Comparison of ENCODE assay signal across 14 cellular contexts in genomic region chr1:106746448-106747085, GRCh38.
A peak's percentile ranks its signal among the peaks of the same experiment; 100 is the strongest.
DNase-seq lines count a peak whose midpoint lies in the region; ATAC-seq and TF ChIP-seq lines count a peak whose summit lies in the region.
"Had no signal": no experiment of that assay in that cellular context is flagged by ENCODE, and none has a peak within 500 bp of the region (broad histone marks: within the 10 kb centered on the region; RNA-seq: fewer than 3 reads in every experiment).

No MANE protein-coding gene starts in this region.

- no peaks in the 10 kb centered on the region for H3K36me3 ChIP-seq in ES-I3 (ENCODE audit: insufficient read depth, low read length)

- intact Hi-C loops in left colon (cut with DNase I, micrococcal nuclease) = no loop called here

- no peak for ATAC-seq in left colon
- no peak for ATAC-seq in HG03097 (IDR thresholded peaks at IDR 0.05; ENCODE audit: low FRiP score, unreplicated experiment)
- no peak for ATAC-seq in activated CD4-positive, CD25-positive, alpha-beta regulatory T cell treated with anti-CD3 and anti-CD28 coated beads, Interleukin-2, amount 50 U/mL, for 24 hours
- ATAC-seq: foreskin keratinocyte had no signal

- H3K4me1 ChIP-seq in ES-I3 (ENCODE audit: insufficient read depth, low read length) = peaks cover 30% of the 10 kb centered on the region

- H3K27ac ChIP-seq in VCaP (peak overlapping the region; percentile 18; the same call in 1 of the 2 replicates), RWPE1 (no peak overlapping the region)
- H3K27ac ChIP-seq: foreskin keratinocyte had no signal

- DNase-seq in NCI-H2081 treated with DMSO at 0.1 percent for 48 hours (lab: John Stamatoyannopoulos, UW) (peak; percentile 69), left kidney (ENCODE audit: low read depth, low spot score) (peak; percentile 43), left colon (no peak), RWPE1 (ENCODE audit: low spot score) (no peak)
- DNase-seq: effector CD8-positive, alpha-beta T cell; foreskin keratinocyte; IMR-90; NCI-H187 treated with DMSO at 0.1 percent for 48 hours; stimulated activated CD4-positive, alpha-beta T cell treated with anti-CD3 and anti-CD28 coated beads, Interleukin-4, amount 100 ng/mL, for 24 hours; stimulated activated naive CD4-positive, alpha-beta T cell treated with Interleukin-2 at 50 U/mL for 16 hours had no signal

- 0 out of 2 replicates have a peak overlapping the region, but pooled peaks have one; percentile 8 for H3K9ac ChIP-seq in ES-I3 (ENCODE audit: low read depth, low read length)

- TF ChIP-seq CTCF in VCaP (conservative IDR thresholded peaks at IDR 0.05) = no peak
- no peak for TF ChIP-seq CTCF in RWPE1 (conservative IDR thresholded peaks at IDR 0.05; ENCODE audit: low read depth)

- CTCF ChIA-PET in RWPE1 (lab: Yijun Ruan, JAX) = no interaction called here

- no peaks in the 10 kb centered on the region for H3K9me3 ChIP-seq in ES-I3 (ENCODE audit: control insufficient read depth, insufficient read depth, low read length)

- POLR2A ChIA-PET in RWPE1 (lab: Yijun Ruan, JAX; ENCODE audit: low non-redundant PET) = no interaction called here

Comparison
In these comparisons a context has a peak if more than half of its experiments do, and no peak if none do; other contexts are left out.
1. DNase-seq: peak in NCI-H2081 treated with DMSO at 0.1 percent for 48 hours (single experiment) and left kidney (single experiment); none in left colon (0 of 2) and RWPE1 (single experiment).